Comparison of ENCODE assay signal across 8 cellular contexts in the genomic region with DNA sequence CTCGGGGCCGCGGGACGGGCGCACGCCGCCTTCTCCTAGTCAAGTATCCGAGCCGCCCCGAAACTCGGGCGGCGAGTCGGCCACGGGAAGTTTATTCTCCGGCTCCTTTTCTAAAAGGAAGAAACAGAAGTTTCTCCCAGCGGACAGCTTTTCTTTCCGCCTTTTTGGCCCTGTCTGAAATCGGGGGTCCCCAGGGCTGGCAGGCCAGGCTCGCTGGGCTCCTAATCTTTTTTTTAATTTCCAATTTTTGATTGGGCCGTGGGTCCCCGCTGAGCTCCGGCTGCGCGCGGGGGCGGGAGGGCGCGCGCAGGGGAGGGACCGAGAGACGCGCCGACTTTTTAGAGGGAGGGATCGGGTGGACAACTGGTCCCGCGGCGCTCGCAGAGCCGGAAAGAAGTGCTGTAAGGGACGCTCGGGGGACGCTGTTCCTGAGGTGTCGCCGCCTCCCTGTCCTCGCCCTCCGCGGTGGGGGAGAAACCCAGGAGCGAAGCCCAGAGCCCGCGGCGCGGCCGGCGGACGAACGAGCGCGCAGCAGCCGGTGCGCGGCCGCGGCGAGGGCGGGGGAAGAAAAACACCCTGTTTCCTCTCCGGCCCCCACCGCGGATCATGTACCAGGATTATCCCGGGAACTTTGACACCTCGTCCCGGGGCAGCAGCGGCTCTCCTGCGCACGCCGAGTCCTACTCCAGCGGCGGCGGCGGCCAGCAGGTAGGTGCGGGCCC. TPM values are rescaled to one million over a fixed set of nuclear protein-coding genes. Genes with fewer than 3 reads are reported as not detected.
DNase-seq lines count a peak whose midpoint lies in the region; ATAC-seq, FAIRE-seq and TF ChIP-seq lines count a peak whose summit lies in the region.

No MANE protein-coding gene starts in this region.

- H3K36me3 ChIP-seq in ACC112 (ENCODE audit: insufficient read depth, low read length) (no peaks in the 10 kb centered on the region; the same call in 1 of the 2 replicates), GM23248 (ENCODE audit: low read depth) (0 out of 2 replicates have a peak, but pooled peaks cover 3% of the 10 kb centered on the region), SJSA1 (peaks cover 45% of the 10 kb centered on the region), astrocyte (ENCODE audit: insufficient read depth, low read length) (no peaks in the 10 kb centered on the region), sigmoid colon (peaks cover 0 to 6% (median 0%) of the 10 kb centered on the region in 4 donors)

- H2AFZ ChIP-seq in ACC112 (ENCODE audit: low read length, unreplicated experiment) (no peak overlapping the region), GM23248 (peak overlapping the region; percentile 52), astrocyte (ENCODE audit: low read depth, low read length) (no peak overlapping the region)

- H3K27me3 ChIP-seq in ACC112 (ENCODE audit: insufficient read depth, low read length), result no peaks in the 10 kb centered on the region
- H3K27me3 ChIP-seq in GM23248 (replicated peaks; ENCODE audit: insufficient read depth), result no peaks in the 10 kb centered on the region
- H3K27me3 ChIP-seq in SJSA1 (replicated peaks), result no peaks in the 10 kb centered on the region
- no peaks in the 10 kb centered on the region for H3K27me3 ChIP-seq in astrocyte (ENCODE audit: insufficient read depth, low read length)
- H3K27me3 ChIP-seq in sigmoid colon, result no peaks in the 10 kb centered on the region

- H3K4me1 Mint-ChIP-seq in astrocyte (ENCODE audit: low read depth, unreplicated experiment), result peaks cover 21% of the 10 kb centered on the region

- H4K20me1 ChIP-seq in GM23248 (ENCODE audit: insufficient read depth), result no peaks in the 10 kb centered on the region
- H4K20me1 ChIP-seq in astrocyte (ENCODE audit: insufficient read depth, low read length), result peaks cover 40% of the 10 kb centered on the region

- WGBS in GM23248 (ENCODE audit: low coverage in 1 of 2, low lambda C conversion rate in 2 of 2, missing lambda C conversion rate in 2 of 2), 2 experiments, result 1% methylated on average over 72 of the region's 81 CpGs
- WGBS in sigmoid colon, 2 donors, result 0% methylated on average over 81 of the region's 81 CpGs

- no peaks in the 10 kb centered on the region for H3K27me3 Mint-ChIP-seq in astrocyte (ENCODE audit: low read depth, unreplicated experiment)

- no peak for TF ChIP-seq EP300 in sigmoid colon (IDR thresholded peaks at IDR 0.05)

- intact Hi-C loops in sigmoid colon (cut with DNase I), result loop anchor here (5.0 kb wide), 3 partner anchors 234 to 436 kb away; no protein-coding TSS in a partner anchor

- peaks cover 47% of the 10 kb centered on the region for H3F3A ChIP-seq in GM23248 (ENCODE audit: insufficient read depth)

- H3K9me2 ChIP-seq in GM23248 (ENCODE audit: insufficient read depth), result no peaks in the 10 kb centered on the region

- no peaks in the 10 kb centered on the region for H3K9me3 ChIP-seq in GM23248 (ENCODE audit: low read depth)
- H3K9me3 ChIP-seq in SJSA1 (replicated peaks), result no peaks in the 10 kb centered on the region
- H3K9me3 ChIP-seq in astrocyte (ENCODE audit: insufficient read depth, low read depth, low read length), result no peaks in the 10 kb centered on the region
- H3K9me3 ChIP-seq in sigmoid colon, result no peaks in the 10 kb centered on the region

- H3K9me3 Mint-ChIP-seq in astrocyte (ENCODE audit: unreplicated experiment), result no peaks in the 10 kb centered on the region

- H3K4me2 ChIP-seq in GM23248 (ENCODE audit: unreplicated experiment) (peak overlapping the region; percentile 66), astrocyte (ENCODE audit: low read length) (peak overlapping the region; percentile 95)

- no peak overlapping the region for H3K4me3 Mint-ChIP-seq in astrocyte (ENCODE audit: unreplicated experiment)

- peaks cover 30% of the 10 kb centered on the region for H3K4me1 ChIP-seq in ACC112 (ENCODE audit: control insufficient read depth, insufficient read depth, low read length, unreplicated experiment)
- peaks cover 21% of the 10 kb centered on the region for H3K4me1 ChIP-seq in GM23248 (ENCODE audit: insufficient read depth)
- H3K4me1 ChIP-seq in SJSA1 (replicated peaks), result peaks cover 58% of the 10 kb centered on the region
- H3K4me1 ChIP-seq in astrocyte (ENCODE audit: insufficient read depth, low read length), result peaks cover 40% of the 10 kb centered on the region
- H3K4me1 ChIP-seq in sigmoid colon, result peaks cover 0 to 36% (median 26%) of the 10 kb centered on the region in 4 donors

- H3K27ac Mint-ChIP-seq in astrocyte (ENCODE audit: unreplicated experiment), result peak overlapping the region; percentile 78

- peak overlapping the region; percentile 99 for H3K9ac ChIP-seq in GM23248
- peak overlapping the region; percentile 97 for H3K9ac ChIP-seq in astrocyte (ENCODE audit: low read length)

- no peak for FAIRE-seq in astrocyte (lab: Jason Lieb, UNC)

- peaks cover 9% of the 10 kb centered on the region for H3K36me3 Mint-ChIP-seq in astrocyte (ENCODE audit: low read depth, unreplicated experiment)

- no peak for TF ChIP-seq CTCF in astrocyte (IDR thresholded peaks at IDR 0.05; ENCODE audit: insufficient read depth, low read depth, low read length)
- no peak for TF ChIP-seq CTCF in sigmoid colon (IDR thresholded peaks at IDR 0.05)

- H3K4me3 ChIP-seq in ACC112 (ENCODE audit: low read depth, low read length), result peak overlapping the region; percentile 81
- peak overlapping the region; percentile 95 for H3K4me3 ChIP-seq in GM23248
- peak overlapping the region; percentile 73 for H3K4me3 ChIP-seq in SJSA1
- H3K4me3 ChIP-seq in astrocyte (ENCODE audit: insufficient read depth, low read depth, low read length), result peak overlapping the region; percentile 82
- H3K4me3 ChIP-seq in sigmoid colon, result peak overlapping the region; percentile 96 to 99 (median 98)

- in situ Hi-C loops in GM23248 (cut with MboI), result no loop called here

- H3K79me2 ChIP-seq in ACC112 (ENCODE audit: control insufficient read depth, insufficient read depth, low read length, unreplicated experiment) (peaks cover 54% of the 10 kb centered on the region), GM23248 (ENCODE audit: insufficient read depth) (peaks cover 54% of the 10 kb centered on the region), astrocyte (ENCODE audit: insufficient read depth, low read length) (peaks cover 54% of the 10 kb centered on the region)

- peak in 1 of 2 donors; percentile 60 for TF ChIP-seq POLR2A in sigmoid colon (IDR thresholded peaks at IDR 0.05)

- no peak for ATAC-seq in HG03039 (IDR thresholded peaks at IDR 0.05; ENCODE audit: unreplicated experiment)
- ATAC-seq in HG03342 (IDR thresholded peaks at IDR 0.05; ENCODE audit: unreplicated experiment), result no peak

- peak overlapping the region; percentile 96 for H3K27ac ChIP-seq in ACC112 (ENCODE audit: low read depth, low read length)
- H3K27ac ChIP-seq in GM23248, result peak overlapping the region; percentile 98
- H3K27ac ChIP-seq in SJSA1, result peak overlapping the region; percentile 98
- H3K27ac ChIP-seq in astrocyte (ENCODE audit: low read depth, low read length), result peak overlapping the region; percentile 94
- H3K27ac ChIP-seq in sigmoid colon, result peak overlapping the region; percentile 97 to 100 (median 100)

- DNase-seq in GM23248, result peak; percentile 88
- DNase-seq in SJSA1 (ENCODE audit: low read depth in 1 of 2, low spot score in 2 of 2), result peak; percentile 61 to 72
- peak; percentile 47 for DNase-seq in astrocyte (ENCODE audit: low read depth)
- DNase-seq in hepatic stellate cell (ENCODE audit: low spot score), result peak; percentile 76
- peak; percentile 84 for DNase-seq in sigmoid colon

RNA-seq across cellular contexts. Expression of a gene that starts 0.6 kb away (rescaled TPM):
- total RNA-seq in GM23248 (2014; rRNA removed; shearing (Covaris generic)), result 78.0 and 83.5 TPM in 2 replicates
- polyA plus RNA-seq in GM23248 (2016; fragmentation: Nextera tagmentation; extraction: Ambion mirVana) (42.4 and 45.0 TPM in 2 replicates), sigmoid colon (10 to 100 TPM; 30.0 to 66.2 (median 55.0) TPM)
- total RNA-seq in SJSA1 (2014; rRNA removed; shearing (Covaris generic)), result 28.8 and 44.7 TPM in 2 replicates
- total RNA-seq in astrocyte (156 and 158 TPM in 2 replicates), sigmoid colon (100 to 1,000 TPM in 1 of 4 donors, 10 to 100 TPM in 3; 38.9 to 208 (median 67.3) TPM)
